Comparison of ENCODE assay signal across 1 cellular context in genomic region chr11:61353109-61354067, GRCh38.
TF ChIP-seq lines count a peak whose summit lies in the region.

No MANE protein-coding gene starts in this region.

TF ChIP-seq in K562, 482 proteins besides CTCF, POLR2A, EP300 and RAD21 (continues in another document):
- TF ChIP-seq NR2C1 (IDR thresholded peaks at IDR 0.05) (no peak), NR2C1 (tag; IDR thresholded peaks at IDR 0.05) (0 out of 2 replicates have a peak, but pooled peaks have one; percentile 8), L3MBTL2 (IDR thresholded peaks at IDR 0.05) (peak; percentile 71), ZNF766 (CRISPR knock-in tag; conservative IDR thresholded peaks at IDR 0.05) (peak; percentile 60), ZNF551 (CRISPR knock-in tag; IDR thresholded peaks at IDR 0.05) (no peak), ZBTB17 (CRISPR knock-in tag; IDR thresholded peaks at IDR 0.05) (0 out of 2 replicates have a peak, but pooled peaks have one; percentile 35), KLF1 (tag; IDR thresholded peaks at IDR 0.05) (0 out of 2 replicates have a peak, but pooled peaks have one; percentile 36), PRDM10 (IDR thresholded peaks at IDR 0.05; ENCODE audit: partially characterized antibody) (no peak), ZNF639 (CRISPR knock-in tag; conservative IDR thresholded peaks at IDR 0.05 in 1 of 2, IDR thresholded peaks at IDR 0.05 in 1 of 2) (peak in 1 of 2 experiments; percentile 59; a peak in 2 of 4 replicates), ZNF592 (IDR thresholded peaks at IDR 0.05) (peak; percentile 68), E2F4 (CRISPR knock-in tag; IDR thresholded peaks at IDR 0.05; ENCODE audit: low read depth) (0 out of 2 replicates have a peak, but pooled peaks have one; percentile 19), MTA3 (IDR thresholded peaks at IDR 0.05; ENCODE audit: borderline replicate concordance) (peak; percentile 38; the same call in 1 of the 2 replicates), MGA (IDR thresholded peaks at IDR 0.05) (peak; percentile 54), ELF2 (CRISPR knock-in tag; IDR thresholded peaks at IDR 0.05) (peak; percentile 52; the same call in 1 of the 2 replicates), CREB3 (tag; conservative IDR thresholded peaks at IDR 0.05; ENCODE audit: low read depth) (peak; percentile 27), PCBP1 (IDR thresholded peaks at IDR 0.05; ENCODE audit: low read depth, low read length, poor library complexity, severe bottlenecking) (no peak), ETV5 (CRISPR knock-in tag; IDR thresholded peaks at IDR 0.05; ENCODE audit: low read depth) (0 out of 2 replicates have a peak, but pooled peaks have one; percentile 18), HEY1 (CRISPR knock-in tag; IDR thresholded peaks at IDR 0.05; ENCODE audit: borderline replicate concordance) (no peak), ATF7 (IDR thresholded peaks at IDR 0.05) (peak; percentile 28; the same call in 1 of the 2 replicates), MECOM (CRISPR knock-in tag; IDR thresholded peaks at IDR 0.05) (0 out of 2 replicates have a peak, but pooled peaks have one; percentile 15), ZBTB34 (CRISPR knock-in tag; IDR thresholded peaks at IDR 0.05) (no peak), RBBP5 (IDR thresholded peaks at IDR 0.05; ENCODE audit: borderline replicate concordance, insufficient read depth, low read length, poor library complexity, severe bottlenecking) (peak; percentile 74), CTBP1 (IDR thresholded peaks at IDR 0.05; ENCODE audit: borderline replicate concordance) (0 out of 2 replicates have a peak, but pooled peaks have one; percentile 56), ZNF764 (CRISPR knock-in tag; IDR thresholded peaks at IDR 0.05; ENCODE audit: low read depth) (no peak), GATA2 (CRISPR knock-in tag; IDR thresholded peaks at IDR 0.05) (peak; percentile 81)
